In the genomic region with DNA sequence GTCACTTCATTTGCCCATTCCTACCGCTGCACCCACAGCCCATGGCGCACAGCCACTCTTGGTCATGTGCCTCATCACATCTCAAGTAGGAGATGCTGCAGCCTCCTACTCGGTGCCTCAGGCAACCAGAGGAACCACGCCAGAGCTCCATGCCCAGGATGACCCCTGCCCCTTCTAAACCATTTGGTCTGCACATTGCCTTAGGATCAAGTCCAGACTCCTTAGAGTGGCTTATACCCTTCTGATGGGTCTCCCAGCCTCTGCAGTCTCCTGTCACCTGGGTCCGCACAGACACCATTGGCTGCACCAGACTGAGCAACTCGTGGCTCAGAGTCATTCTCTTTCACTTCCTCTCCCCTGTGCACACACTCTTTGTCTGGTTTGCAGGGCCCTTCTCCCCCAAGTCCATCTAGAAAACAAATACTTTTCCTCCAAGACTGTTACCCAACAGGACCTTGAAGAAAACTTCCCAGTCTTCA, we compare ENCODE assay signal across 8 cellular contexts. TPM values are rescaled to one million over a fixed set of nuclear protein-coding genes. Genes with fewer than 3 reads are reported as not detected.
A peak's percentile ranks its signal among the peaks of the same experiment; 100 is the strongest.
DNase-seq lines count a peak whose midpoint lies in the region; ATAC-seq and TF ChIP-seq lines count a peak whose summit lies in the region.

No MANE protein-coding gene starts in this region.

- H3K4me3 Mint-ChIP-seq in activated T-cell treated with anti-CD3 and anti-CD28 coated beads, Interleukin-2, amount 50 U/mL, for 72 hours, result peak overlapping the region; percentile 45 to 65

- H3K27me3 ChIP-seq in BLaER1 treated with 17β-estradiol and CSF1 and Interleukin-3, amounts not matched to agents 10 nM and 100 nM, result no peaks in the 10 kb centered on the region
- H3K27me3 ChIP-seq in suprapubic skin, result no peaks in the 10 kb centered on the region

- no peaks in the 10 kb centered on the region for H3K9me3 ChIP-seq in BLaER1 treated with 17β-estradiol and CSF1 and Interleukin-3, amounts not matched to agents 10 nM and 100 nM (replicated peaks in 1 of 11)
- no peaks in the 10 kb centered on the region for H3K9me3 ChIP-seq in suprapubic skin

- peak overlapping the region; percentile 87 to 100 (median 99) for H3K27ac ChIP-seq in BLaER1 treated with 17β-estradiol and CSF1 and Interleukin-3, amounts not matched to agents 10 nM and 100 nM
- peak overlapping the region; percentile 39 for H3K27ac ChIP-seq in suprapubic skin

- no peak for TF ChIP-seq EP300 in suprapubic skin (IDR thresholded peaks at IDR 0.05)

- TF ChIP-seq CTCF in suprapubic skin (IDR thresholded peaks at IDR 0.05), result no peak

- no peak for TF ChIP-seq POLR2A in suprapubic skin (IDR thresholded peaks at IDR 0.05)

- H3K9ac ChIP-seq in BLaER1 treated with 17β-estradiol and CSF1 and Interleukin-3, amounts not matched to agents 10 nM and 100 nM, result peak overlapping the region; percentile 2 to 98 (median 66); a peak in 20 of 22 replicates

- peaks cover 61% of the 10 kb centered on the region for H3K4me1 Mint-ChIP-seq in activated T-cell treated with anti-CD3 and anti-CD28 coated beads, Interleukin-2, amount 50 U/mL, for 72 hours (ENCODE audit: low read depth)

- no peaks in the 10 kb centered on the region for H3K36me3 Mint-ChIP-seq in activated T-cell treated with anti-CD3 and anti-CD28 coated beads, Interleukin-2, amount 50 U/mL, for 72 hours (ENCODE audit: insufficient read depth in 2 of 2)

- WGBS in suprapubic skin, result 76% methylated on average over 6 of the region's 6 CpGs

- no peaks in the 10 kb centered on the region for H4K20me1 ChIP-seq in BLaER1 treated with 17β-estradiol and CSF1 and Interleukin-3, amounts not matched to agents 10 nM and 100 nM

- peak; percentile 30 to 35 for DNase-seq in activated T-cell treated with anti-CD3 and anti-CD28 coated beads, Interleukin-2, amount 50 U/mL, for 72 hours
- DNase-seq in suprapubic skin (ENCODE audit: low spot score in 2 of 2), result no peak
- no peak for DNase-seq in T-helper 9 cell
- no peak for DNase-seq in SW 1271 (lab: John Stamatoyannopoulos, UW)
- DNase-seq in HUDEP-2 (lab: John Stamatoyannopoulos, UW; ENCODE audit: unreplicated experiment in 76 of 76), result no peak

- H3K36me3 ChIP-seq in BLaER1 treated with 17β-estradiol and CSF1 and Interleukin-3, amounts not matched to agents 10 nM and 100 nM, result no peaks in the 10 kb centered on the region
- no peaks in the 10 kb centered on the region for H3K36me3 ChIP-seq in suprapubic skin

- H3K27ac Mint-ChIP-seq in activated T-cell treated with anti-CD3 and anti-CD28 coated beads, Interleukin-2, amount 50 U/mL, for 72 hours, result peak overlapping the region; percentile 51

- no peaks in the 10 kb centered on the region for H3K27me3 Mint-ChIP-seq in activated T-cell treated with anti-CD3 and anti-CD28 coated beads, Interleukin-2, amount 50 U/mL, for 72 hours (ENCODE audit: low read depth)

- H3K4me3 ChIP-seq in BLaER1 treated with 17β-estradiol and CSF1 and Interleukin-3, amounts not matched to agents 10 nM and 100 nM, result no peak overlapping the region
- H3K4me3 ChIP-seq in suprapubic skin, result no peak overlapping the region

- H3K9me3 Mint-ChIP-seq in activated T-cell treated with anti-CD3 and anti-CD28 coated beads, Interleukin-2, amount 50 U/mL, for 72 hours, result no peaks in the 10 kb centered on the region

- peak; percentile 57 for ATAC-seq in GM19035 (IDR thresholded peaks at IDR 0.05; ENCODE audit: unreplicated experiment)
- peak; percentile 55 for ATAC-seq in HG03135 (IDR thresholded peaks at IDR 0.05; ENCODE audit: unreplicated experiment)
- ATAC-seq in activated T-cell treated with anti-CD3 and anti-CD28 coated beads, Interleukin-2, amount 50 U/mL, for 72 hours (replicated peaks in 1 of 2), result peak; percentile 25 to 31

- peak overlapping the region; percentile 62 to 97 (median 88) for H3K4me2 ChIP-seq in BLaER1 treated with 17β-estradiol and CSF1 and Interleukin-3, amounts not matched to agents 10 nM and 100 nM

- peaks cover 68 to 85% (median 73%) of the 10 kb centered on the region in 10 experiments for H3K4me1 ChIP-seq in BLaER1 treated with 17β-estradiol and CSF1 and Interleukin-3, amounts not matched to agents 10 nM and 100 nM
- H3K4me1 ChIP-seq in suprapubic skin, result peaks cover 35% of the 10 kb centered on the region

RNA-seq across cellular contexts. Expression of a gene that starts 2.2 kb away (rescaled TPM):
- total RNA-seq in activated T-cell treated with anti-CD3 and anti-CD28 coated beads, Interleukin-2, amount 50 U/mL, for 72 hours, result under 1 TPM in 1 of 2 donors, not detected in 1; 0.58 TPM
- 1 to 10 TPM in 1 of 4 donors, under 1 TPM in 2, not detected in 1; 0.64 to 2.0 (median 0.85) TPM for total RNA-seq in suprapubic skin

RNA-seq across cellular contexts. Expression of a gene that starts 2.2 kb away (rescaled TPM):
- total RNA-seq in activated T-cell treated with anti-CD3 and anti-CD28 coated beads, Interleukin-2, amount 50 U/mL, for 72 hours, result not detected
- 1 to 10 TPM in 1 of 4 donors, not detected in 3; 1.1 TPM for total RNA-seq in suprapubic skin

RNA-seq across cellular contexts. Expression of a gene that starts 31.9 kb away (rescaled TPM):
- 10 to 100 TPM; 11.4 to 11.7 TPM for total RNA-seq in activated T-cell treated with anti-CD3 and anti-CD28 coated beads, Interleukin-2, amount 50 U/mL, for 72 hours
- total RNA-seq in suprapubic skin, result 10 to 100 TPM in 1 of 4 donors, 1 to 10 TPM in 3; 3.4 to 12.2 (median 5.9) TPM

RNA-seq across cellular contexts. Expression of a gene that starts 56.4 kb away (rescaled TPM):
- total RNA-seq in activated T-cell treated with anti-CD3 and anti-CD28 coated beads, Interleukin-2, amount 50 U/mL, for 72 hours, result 100 to 1,000 TPM; 203 to 245 TPM
- 100 to 1,000 TPM in 3 of 4 donors, 10 to 100 TPM in 1; 79.6 to 154 (median 140) TPM for total RNA-seq in suprapubic skin

RNA-seq across cellular contexts. Expression of a gene that starts 56.6 kb away (rescaled TPM):
- total RNA-seq in activated T-cell treated with anti-CD3 and anti-CD28 coated beads, Interleukin-2, amount 50 U/mL, for 72 hours, result 10 to 100 TPM; 15.7 to 21.5 TPM
- 10 to 100 TPM; 22.8 to 34.7 (median 33.4) TPM for total RNA-seq in suprapubic skin

Comparison
In these comparisons a context has a peak if more than half of its experiments do, and no peak if none do; other contexts are left out.
1. DNase-seq: peak in activated T-cell treated with anti-CD3 and anti-CD28 coated beads, Interleukin-2, amount 50 U/mL, for 72 hours (2 of 2); none in suprapubic skin (0 of 2), T-helper 9 cell (single experiment), SW 1271 (0 of 2) and HUDEP-2 (0 of 76).
2. Peak in every context shown above with its lines, with median percentiles within 50 percentile points of each other: ATAC-seq.